In the genomic region with DNA sequence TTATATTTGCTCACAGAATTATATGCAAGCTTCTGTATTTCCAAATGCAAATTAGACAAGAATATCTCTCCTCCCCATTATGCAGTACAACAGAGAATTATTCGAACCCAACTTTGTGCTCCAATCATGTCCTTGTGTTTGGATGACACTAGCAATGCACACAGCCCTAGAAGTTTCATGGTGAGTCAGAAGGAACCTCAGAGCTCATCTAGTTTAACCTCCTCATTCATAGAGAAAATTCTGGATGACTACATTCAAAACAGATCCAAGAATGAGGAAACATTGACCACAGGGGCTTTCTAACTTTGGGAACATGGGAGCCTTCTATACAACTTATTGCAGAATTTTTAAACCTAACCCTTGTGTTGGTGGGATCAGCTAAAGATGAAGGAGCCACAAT, we compare ENCODE assay signal across 1 cellular context.
TF ChIP-seq lines count a peak whose summit lies in the region.

No MANE protein-coding gene starts in this region.

TF ChIP-seq in GM23338, 12 proteins besides CTCF, POLR2A, EP300 and RAD21 (continued from another document):
- TF ChIP-seq POLR2AphosphoS5 (IDR thresholded peaks at IDR 0.05; ENCODE audit: low read depth) (no peak), STAT1 (IDR thresholded peaks at IDR 0.05; ENCODE audit: unreplicated experiment) (no peak), EZH2phosphoT487 (IDR thresholded peaks at IDR 0.05; ENCODE audit: unreplicated experiment) (no peak), NANOG (IDR thresholded peaks at IDR 0.05; ENCODE audit: borderline replicate concordance) (no peak), ZNF331 (CRISPR knock-in tag; IDR thresholded peaks at IDR 0.05; ENCODE audit: low read depth) (no peak), ZNF114 (CRISPR knock-in tag; IDR thresholded peaks at IDR 0.05) (no peak), EZH2 (IDR thresholded peaks at IDR 0.05; ENCODE audit: low read depth, unreplicated experiment) (no peak), CREB1 (CRISPR knock-in tag; IDR thresholded peaks at IDR 0.05; ENCODE audit: low read depth) (no peak)
- TF ChIP-seq, protein P1, sequence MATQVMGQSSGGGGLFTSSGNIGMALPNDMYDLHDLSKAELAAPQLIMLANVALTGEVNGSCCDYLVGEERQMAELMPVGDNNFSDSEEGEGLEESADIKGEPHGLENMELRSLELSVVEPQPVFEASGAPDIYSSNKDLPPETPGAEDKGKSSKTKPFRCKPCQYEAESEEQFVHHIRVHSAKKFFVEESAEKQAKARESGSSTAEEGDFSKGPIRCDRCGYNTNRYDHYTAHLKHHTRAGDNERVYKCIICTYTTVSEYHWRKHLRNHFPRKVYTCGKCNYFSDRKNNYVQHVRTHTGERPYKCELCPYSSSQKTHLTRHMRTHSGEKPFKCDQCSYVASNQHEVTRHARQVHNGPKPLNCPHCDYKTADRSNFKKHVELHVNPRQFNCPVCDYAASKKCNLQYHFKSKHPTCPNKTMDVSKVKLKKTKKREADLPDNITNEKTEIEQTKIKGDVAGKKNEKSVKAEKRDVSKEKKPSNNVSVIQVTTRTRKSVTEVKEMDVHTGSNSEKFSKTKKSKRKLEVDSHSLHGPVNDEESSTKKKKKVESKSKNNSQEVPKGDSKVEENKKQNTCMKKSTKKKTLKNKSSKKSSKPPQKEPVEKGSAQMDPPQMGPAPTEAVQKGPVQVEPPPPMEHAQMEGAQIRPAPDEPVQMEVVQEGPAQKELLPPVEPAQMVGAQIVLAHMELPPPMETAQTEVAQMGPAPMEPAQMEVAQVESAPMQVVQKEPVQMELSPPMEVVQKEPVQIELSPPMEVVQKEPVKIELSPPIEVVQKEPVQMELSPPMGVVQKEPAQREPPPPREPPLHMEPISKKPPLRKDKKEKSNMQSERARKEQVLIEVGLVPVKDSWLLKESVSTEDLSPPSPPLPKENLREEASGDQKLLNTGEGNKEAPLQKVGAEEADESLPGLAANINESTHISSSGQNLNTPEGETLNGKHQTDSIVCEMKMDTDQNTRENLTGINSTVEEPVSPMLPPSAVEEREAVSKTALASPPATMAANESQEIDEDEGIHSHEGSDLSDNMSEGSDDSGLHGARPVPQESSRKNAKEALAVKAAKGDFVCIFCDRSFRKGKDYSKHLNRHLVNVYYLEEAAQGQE (IDR thresholded peaks at IDR 0.05; ENCODE audit: unreplicated experiment): no peak
- TF ChIP-seq, protein P2, sequence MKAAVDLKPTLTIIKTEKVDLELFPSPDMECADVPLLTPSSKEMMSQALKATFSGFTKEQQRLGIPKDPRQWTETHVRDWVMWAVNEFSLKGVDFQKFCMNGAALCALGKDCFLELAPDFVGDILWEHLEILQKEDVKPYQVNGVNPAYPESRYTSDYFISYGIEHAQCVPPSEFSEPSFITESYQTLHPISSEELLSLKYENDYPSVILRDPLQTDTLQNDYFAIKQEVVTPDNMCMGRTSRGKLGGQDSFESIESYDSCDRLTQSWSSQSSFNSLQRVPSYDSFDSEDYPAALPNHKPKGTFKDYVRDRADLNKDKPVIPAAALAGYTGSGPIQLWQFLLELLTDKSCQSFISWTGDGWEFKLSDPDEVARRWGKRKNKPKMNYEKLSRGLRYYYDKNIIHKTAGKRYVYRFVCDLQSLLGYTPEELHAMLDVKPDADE (IDR thresholded peaks at IDR 0.05): no peak
